In genomic region chr22:19122143-19122751, GRCh38 we compare ENCODE assay signal across 1 cellular context.
A peak's percentile ranks its signal among the peaks of the same experiment; 100 is the strongest.
TF ChIP-seq lines count a peak whose summit lies in the region.

Gene DGCR2 (minus strand): TSS chr22:19122412. CDS start chr22:19122206, 206 bp downstream.

TF ChIP-seq in K562, 482 proteins besides CTCF, POLR2A, EP300 and RAD21 (continued from another document and continues in another):
- TF ChIP-seq HMGXB4 (CRISPR knock-in tag; IDR thresholded peaks at IDR 0.05) (no peak), ZNF551 (CRISPR knock-in tag; IDR thresholded peaks at IDR 0.05) (no peak), STAG1 (CRISPR knock-in tag; IDR thresholded peaks at IDR 0.05; ENCODE audit: borderline replicate concordance) (no peak), ZNF143 (CRISPR knock-in tag; IDR thresholded peaks at IDR 0.05) (no peak), IFI16 (CRISPR knock-in tag; IDR thresholded peaks at IDR 0.05) (no peak), ADNP (tag; IDR thresholded peaks at IDR 0.05) (no peak), C11orf30 (IDR thresholded peaks at IDR 0.05; ENCODE audit: low read depth) (no peak), NR1H2 (CRISPR knock-in tag; IDR thresholded peaks at IDR 0.05) (no peak), MTA3 (IDR thresholded peaks at IDR 0.05; ENCODE audit: borderline replicate concordance) (peak; percentile 60), SRSF1 (IDR thresholded peaks at IDR 0.05; ENCODE audit: low read depth, low read length) (no peak), CHD2 (IDR thresholded peaks at IDR 0.05; ENCODE audit: low read depth, low read length) (peak; percentile 58), EGR1 (conservative IDR thresholded peaks at IDR 0.05) (peak; percentile 40; the same call in 1 of the 2 replicates), ARHGAP35 (IDR thresholded peaks at IDR 0.05; ENCODE audit: partially characterized antibody) (no peak), ZC3H4 (CRISPR knock-in tag; IDR thresholded peaks at IDR 0.05; ENCODE audit: borderline replicate concordance) (no peak), CBFA2T2 (conservative IDR thresholded peaks at IDR 0.05) (no peak), TAF7 (tag; IDR thresholded peaks at IDR 0.05) (peak; percentile 87), TSC22D4 (tag; IDR thresholded peaks at IDR 0.05) (no peak), ZNF436 (CRISPR knock-in tag; IDR thresholded peaks at IDR 0.05) (no peak), ZNF512 (tag; IDR thresholded peaks at IDR 0.05) (no peak), ZBED1 (IDR thresholded peaks at IDR 0.05) (no peak; the same call in 1 of the 2 replicates), CEBPG (CRISPR knock-in tag; IDR thresholded peaks at IDR 0.05) (no peak), CEBPG (tag; conservative IDR thresholded peaks at IDR 0.05 in 1 of 2, IDR thresholded peaks at IDR 0.05 in 1 of 2) (no peak), HES1 (IDR thresholded peaks at IDR 0.05; ENCODE audit: low read depth) (no peak), ZNF408 (CRISPR knock-in tag; IDR thresholded peaks at IDR 0.05; ENCODE audit: low read depth) (no peak), HDAC6 (IDR thresholded peaks at IDR 0.05; ENCODE audit: low read depth, low read length) (peak; percentile 81; the same call in 1 of the 2 replicates), PTBP1 (IDR thresholded peaks at IDR 0.05; ENCODE audit: low read depth, low read length) (0 out of 2 replicates have a peak, but pooled peaks have one; percentile 10), POLR2AphosphoS5 (IDR thresholded peaks at IDR 0.05; ENCODE audit: control insufficient read depth, insufficient read depth, low read depth, low read length) (peak; percentile 96), KLF16 (IDR thresholded peaks at IDR 0.05) (no peak), FOXJ2 (tag; IDR thresholded peaks at IDR 0.05) (no peak), BHLHE40 (IDR thresholded peaks at IDR 0.05; ENCODE audit: low read length) (no peak; the same call in 1 of the 2 replicates), ZNF12 (CRISPR knock-in tag; IDR thresholded peaks at IDR 0.05) (no peak), RAD51 (IDR thresholded peaks at IDR 0.05; ENCODE audit: borderline replicate concordance, low read depth) (no peak), ZNF644 (tag; IDR thresholded peaks at IDR 0.05; ENCODE audit: low read depth) (no peak), RREB1 (CRISPR knock-in tag; IDR thresholded peaks at IDR 0.05) (peak; percentile 91), BRCA1 (IDR thresholded peaks at IDR 0.05) (no peak), BRCA1 (CRISPR knock-in tag; IDR thresholded peaks at IDR 0.05) (no peak)
- TF ChIP-seq, protein P1, sequence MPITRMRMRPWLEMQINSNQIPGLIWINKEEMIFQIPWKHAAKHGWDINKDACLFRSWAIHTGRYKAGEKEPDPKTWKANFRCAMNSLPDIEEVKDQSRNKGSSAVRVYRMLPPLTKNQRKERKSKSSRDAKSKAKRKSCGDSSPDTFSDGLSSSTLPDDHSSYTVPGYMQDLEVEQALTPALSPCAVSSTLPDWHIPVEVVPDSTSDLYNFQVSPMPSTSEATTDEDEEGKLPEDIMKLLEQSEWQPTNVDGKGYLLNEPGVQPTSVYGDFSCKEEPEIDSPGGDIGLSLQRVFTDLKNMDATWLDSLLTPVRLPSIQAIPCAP (CRISPR knock-in tag; IDR thresholded peaks at IDR 0.05; ENCODE audit: borderline replicate concordance), result no peak
- TF ChIP-seq, protein P2, sequence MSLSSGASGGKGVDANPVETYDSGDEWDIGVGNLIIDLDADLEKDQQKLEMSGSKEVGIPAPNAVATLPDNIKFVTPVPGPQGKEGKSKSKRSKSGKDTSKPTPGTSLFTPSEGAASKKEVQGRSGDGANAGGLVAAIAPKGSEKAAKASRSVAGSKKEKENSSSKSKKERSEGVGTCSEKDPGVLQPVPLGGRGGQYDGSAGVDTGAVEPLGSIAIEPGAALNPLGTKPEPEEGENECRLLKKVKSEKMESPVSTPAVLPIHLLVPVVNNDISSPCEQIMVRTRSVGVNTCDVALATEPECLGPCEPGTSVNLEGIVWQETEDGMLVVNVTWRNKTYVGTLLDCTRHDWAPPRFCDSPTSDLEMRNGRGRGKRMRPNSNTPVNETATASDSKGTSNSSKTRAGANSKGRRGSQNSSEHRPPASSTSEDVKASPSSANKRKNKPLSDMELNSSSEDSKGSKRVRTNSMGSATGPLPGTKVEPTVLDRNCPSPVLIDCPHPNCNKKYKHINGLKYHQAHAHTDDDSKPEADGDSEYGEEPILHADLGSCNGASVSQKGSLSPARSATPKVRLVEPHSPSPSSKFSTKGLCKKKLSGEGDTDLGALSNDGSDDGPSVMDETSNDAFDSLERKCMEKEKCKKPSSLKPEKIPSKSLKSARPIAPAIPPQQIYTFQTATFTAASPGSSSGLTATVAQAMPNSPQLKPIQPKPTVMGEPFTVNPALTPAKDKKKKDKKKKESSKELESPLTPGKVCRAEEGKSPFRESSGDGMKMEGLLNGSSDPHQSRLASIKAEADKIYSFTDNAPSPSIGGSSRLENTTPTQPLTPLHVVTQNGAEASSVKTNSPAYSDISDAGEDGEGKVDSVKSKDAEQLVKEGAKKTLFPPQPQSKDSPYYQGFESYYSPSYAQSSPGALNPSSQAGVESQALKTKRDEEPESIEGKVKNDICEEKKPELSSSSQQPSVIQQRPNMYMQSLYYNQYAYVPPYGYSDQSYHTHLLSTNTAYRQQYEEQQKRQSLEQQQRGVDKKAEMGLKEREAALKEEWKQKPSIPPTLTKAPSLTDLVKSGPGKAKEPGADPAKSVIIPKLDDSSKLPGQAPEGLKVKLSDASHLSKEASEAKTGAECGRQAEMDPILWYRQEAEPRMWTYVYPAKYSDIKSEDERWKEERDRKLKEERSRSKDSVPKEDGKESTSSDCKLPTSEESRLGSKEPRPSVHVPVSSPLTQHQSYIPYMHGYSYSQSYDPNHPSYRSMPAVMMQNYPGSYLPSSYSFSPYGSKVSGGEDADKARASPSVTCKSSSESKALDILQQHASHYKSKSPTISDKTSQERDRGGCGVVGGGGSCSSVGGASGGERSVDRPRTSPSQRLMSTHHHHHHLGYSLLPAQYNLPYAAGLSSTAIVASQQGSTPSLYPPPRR (CRISPR knock-in tag; IDR thresholded peaks at IDR 0.05; ENCODE audit: borderline replicate concordance), result no peak
- TF ChIP-seq, protein P3, sequence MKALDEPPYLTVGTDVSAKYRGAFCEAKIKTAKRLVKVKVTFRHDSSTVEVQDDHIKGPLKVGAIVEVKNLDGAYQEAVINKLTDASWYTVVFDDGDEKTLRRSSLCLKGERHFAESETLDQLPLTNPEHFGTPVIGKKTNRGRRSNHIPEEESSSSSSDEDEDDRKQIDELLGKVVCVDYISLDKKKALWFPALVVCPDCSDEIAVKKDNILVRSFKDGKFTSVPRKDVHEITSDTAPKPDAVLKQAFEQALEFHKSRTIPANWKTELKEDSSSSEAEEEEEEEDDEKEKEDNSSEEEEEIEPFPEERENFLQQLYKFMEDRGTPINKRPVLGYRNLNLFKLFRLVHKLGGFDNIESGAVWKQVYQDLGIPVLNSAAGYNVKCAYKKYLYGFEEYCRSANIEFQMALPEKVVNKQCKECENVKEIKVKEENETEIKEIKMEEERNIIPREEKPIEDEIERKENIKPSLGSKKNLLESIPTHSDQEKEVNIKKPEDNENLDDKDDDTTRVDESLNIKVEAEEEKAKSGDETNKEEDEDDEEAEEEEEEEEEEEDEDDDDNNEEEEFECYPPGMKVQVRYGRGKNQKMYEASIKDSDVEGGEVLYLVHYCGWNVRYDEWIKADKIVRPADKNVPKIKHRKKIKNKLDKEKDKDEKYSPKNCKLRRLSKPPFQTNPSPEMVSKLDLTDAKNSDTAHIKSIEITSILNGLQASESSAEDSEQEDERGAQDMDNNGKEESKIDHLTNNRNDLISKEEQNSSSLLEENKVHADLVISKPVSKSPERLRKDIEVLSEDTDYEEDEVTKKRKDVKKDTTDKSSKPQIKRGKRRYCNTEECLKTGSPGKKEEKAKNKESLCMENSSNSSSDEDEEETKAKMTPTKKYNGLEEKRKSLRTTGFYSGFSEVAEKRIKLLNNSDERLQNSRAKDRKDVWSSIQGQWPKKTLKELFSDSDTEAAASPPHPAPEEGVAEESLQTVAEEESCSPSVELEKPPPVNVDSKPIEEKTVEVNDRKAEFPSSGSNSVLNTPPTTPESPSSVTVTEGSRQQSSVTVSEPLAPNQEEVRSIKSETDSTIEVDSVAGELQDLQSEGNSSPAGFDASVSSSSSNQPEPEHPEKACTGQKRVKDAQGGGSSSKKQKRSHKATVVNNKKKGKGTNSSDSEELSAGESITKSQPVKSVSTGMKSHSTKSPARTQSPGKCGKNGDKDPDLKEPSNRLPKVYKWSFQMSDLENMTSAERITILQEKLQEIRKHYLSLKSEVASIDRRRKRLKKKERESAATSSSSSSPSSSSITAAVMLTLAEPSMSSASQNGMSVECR (CRISPR knock-in tag; IDR thresholded peaks at IDR 0.05), result no peak
- TF ChIP-seq, protein P4, sequence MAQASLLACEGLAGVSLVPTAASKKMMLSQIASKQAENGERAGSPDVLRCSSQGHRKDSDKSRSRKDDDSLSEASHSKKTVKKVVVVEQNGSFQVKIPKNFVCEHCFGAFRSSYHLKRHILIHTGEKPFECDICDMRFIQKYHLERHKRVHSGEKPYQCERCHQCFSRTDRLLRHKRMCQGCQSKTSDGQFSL (CRISPR knock-in tag; IDR thresholded peaks at IDR 0.05), result no peak
- TF ChIP-seq, protein P4 (tag; IDR thresholded peaks at IDR 0.05), result no peak
- TF ChIP-seq, protein P5, sequence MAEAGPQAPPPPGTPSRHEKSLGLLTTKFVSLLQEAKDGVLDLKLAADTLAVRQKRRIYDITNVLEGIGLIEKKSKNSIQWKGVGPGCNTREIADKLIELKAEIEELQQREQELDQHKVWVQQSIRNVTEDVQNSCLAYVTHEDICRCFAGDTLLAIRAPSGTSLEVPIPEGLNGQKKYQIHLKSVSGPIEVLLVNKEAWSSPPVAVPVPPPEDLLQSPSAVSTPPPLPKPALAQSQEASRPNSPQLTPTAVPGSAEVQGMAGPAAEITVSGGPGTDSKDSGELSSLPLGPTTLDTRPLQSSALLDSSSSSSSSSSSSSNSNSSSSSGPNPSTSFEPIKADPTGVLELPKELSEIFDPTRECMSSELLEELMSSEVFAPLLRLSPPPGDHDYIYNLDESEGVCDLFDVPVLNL (CRISPR knock-in tag; IDR thresholded peaks at IDR 0.05; ENCODE audit: low read depth), result no peak
